1 cellular context compared by ENCODE assay signal in the genomic region with DNA sequence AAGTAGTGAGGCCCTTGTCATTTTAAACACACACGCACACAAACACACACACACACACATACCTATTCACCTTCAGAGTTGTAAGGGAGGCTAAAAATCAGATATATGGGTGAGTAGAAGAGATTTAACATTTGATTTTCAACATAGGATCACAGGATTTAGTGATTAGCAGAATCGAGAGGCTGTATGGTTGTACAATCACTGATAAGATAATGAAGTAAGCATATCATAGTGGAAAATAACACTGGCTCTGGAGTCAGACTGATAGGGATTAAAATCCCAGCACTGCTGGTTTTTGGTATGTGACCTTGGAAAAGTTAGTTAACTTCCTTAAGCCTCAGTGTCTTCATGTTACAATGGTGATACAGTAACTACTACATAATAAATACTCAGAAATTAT.
TF ChIP-seq lines count a peak whose summit lies in the region.

No MANE protein-coding gene starts in this region.

TF ChIP-seq in endothelial cell of umbilical vein, 7 proteins besides CTCF, POLR2A, EP300 and RAD21 (continued from another document):
- no peak for TF ChIP-seq MYC (IDR thresholded peaks at IDR 0.05; ENCODE audit: low read depth, low read length)
- no peak for TF ChIP-seq GATA2 (IDR thresholded peaks at IDR 0.05; ENCODE audit: insufficient read depth, insufficient read length, low read depth, low read length)
- no peak for TF ChIP-seq POLR2AphosphoS5 (IDR thresholded peaks at IDR 0.05; ENCODE audit: insufficient read depth, low read depth, low read length)
- no peak for TF ChIP-seq EZH2 (IDR thresholded peaks at IDR 0.05; ENCODE audit: borderline replicate concordance, low read depth, low read length, severe bottlenecking)
- TF ChIP-seq, protein P1, sequence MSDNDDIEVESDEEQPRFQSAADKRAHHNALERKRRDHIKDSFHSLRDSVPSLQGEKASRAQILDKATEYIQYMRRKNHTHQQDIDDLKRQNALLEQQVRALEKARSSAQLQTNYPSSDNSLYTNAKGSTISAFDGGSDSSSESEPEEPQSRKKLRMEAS (IDR thresholded peaks at IDR 0.05; ENCODE audit: insufficient read depth, insufficient read length) = no peak
TF ChIP-seq in endothelial cell of umbilical vein: peak in this region for 0.
